Comparison of ENCODE assay signal across 12 cellular contexts in the genomic region with DNA sequence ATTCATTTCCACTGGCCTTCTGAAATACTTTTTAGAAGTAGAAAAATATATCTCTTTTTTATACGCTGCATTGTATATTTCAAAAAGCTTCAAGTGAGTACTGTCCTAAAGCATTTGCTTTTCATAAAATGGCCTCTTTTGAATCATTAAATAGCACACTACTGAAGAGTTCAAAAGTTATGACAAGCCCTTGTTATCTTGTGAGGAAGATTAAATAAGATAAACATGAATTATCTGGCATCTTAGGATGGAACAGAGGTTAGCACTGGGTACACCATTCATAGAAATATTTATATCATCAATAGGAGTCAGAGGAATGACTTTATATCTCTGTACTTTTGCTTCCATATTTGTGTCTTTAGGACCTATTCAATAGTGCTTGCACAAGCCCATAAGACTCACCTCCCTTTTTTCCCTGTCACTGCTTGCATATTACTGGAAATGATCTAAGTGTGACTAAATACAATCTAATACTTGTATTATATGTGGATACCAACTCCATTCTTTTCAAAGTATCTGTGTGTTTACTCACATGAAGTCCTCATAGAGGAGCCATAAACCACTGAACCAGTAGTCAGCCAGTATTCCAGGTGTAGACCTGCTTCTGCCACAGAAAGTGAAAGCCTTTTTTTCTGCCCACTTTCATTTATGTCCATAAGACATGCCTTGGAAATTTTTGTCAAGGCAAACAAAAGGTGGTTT.
DNase-seq lines count a peak whose midpoint lies in the region; ATAC-seq and TF ChIP-seq lines count a peak whose summit lies in the region.
"Had no signal": no experiment of that assay in that cellular context is flagged by ENCODE, and none has a peak within 500 bp of the region (broad histone marks: within the 10 kb centered on the region; RNA-seq: fewer than 3 reads in every experiment).

No MANE protein-coding gene starts in this region.

- DNase-seq in OCI-M1 (lab: John Stamatoyannopoulos, UW) (peak; percentile 14), mammary epithelial cell (peak; percentile 78), mesothelial cell of epicardium (ENCODE audit: low spot score in 2 of 2, unreplicated experiment in 2 of 2) (no peak), thoracic aorta (ENCODE audit: low spot score) (no peak), iPS-NIHi7 (ENCODE audit: extremely low spot score) (no peak), DMS 273 treated with DMSO at 0.1 percent for 48 hours (lab: John Stamatoyannopoulos, UW) (no peak)
- DNase-seq in CD8-positive, alpha-beta T cell, result no peak
- DNase-seq: activated CD8-positive, alpha-beta memory T cell treated with anti-CD3 and anti-CD28 coated beads for 24 hours; NCI-H1417 treated with DMSO at 0.1 percent for 48 hours; NK-92 treated with Interleukin-12 subunit alpha and Interleukin-12 subunit beta, amount 100 ng/mL, for 24 hours had no signal

- BruUV-seq in mammary epithelial cell (replicated peaks; lab: Mats Ljungman, UMichigan), result no TSS peak

- H3K4me2 ChIP-seq in mammary epithelial cell (ENCODE audit: insufficient read depth, low read depth, low read length), result peak overlapping the region; percentile 48

- H3K36me3 Mint-ChIP-seq in mesothelial cell of epicardium, result no peaks in the 10 kb centered on the region
- no peaks in the 10 kb centered on the region for H3K36me3 Mint-ChIP-seq in CD8-positive, alpha-beta T cell
- H3K36me3 Mint-ChIP-seq: activated naive CD4-positive, alpha-beta T cell treated with anti-CD3 and anti-CD28 coated beads, Interleukin-2, amount 50 U/mL, for 72 hours had no signal

- no peaks in the 10 kb centered on the region for H3K9me3 Mint-ChIP-seq in mesothelial cell of epicardium
- no peaks in the 10 kb centered on the region for H3K9me3 Mint-ChIP-seq in CD8-positive, alpha-beta T cell
- H3K9me3 Mint-ChIP-seq: activated naive CD4-positive, alpha-beta T cell treated with anti-CD3 and anti-CD28 coated beads, Interleukin-2, amount 50 U/mL, for 72 hours; T-helper 1 cell treated with Interleukin-12 subunit alpha and Interleukin-12 subunit beta and Interleukin-4 antibody, amounts not matched to agents 30 μg/mL and 1 μg/mL, for 36 hours had no signal

- peaks cover 29% of the 10 kb centered on the region for H3K4me1 ChIP-seq in mammary epithelial cell (ENCODE audit: insufficient read depth, low read length)
- peaks cover 3 to 16% of the 10 kb centered on the region in 2 donors for H3K4me1 ChIP-seq in thoracic aorta (ENCODE audit: control insufficient read depth in 1 of 2, low read depth in 2 of 2)
- no peaks in the 10 kb centered on the region for H3K4me1 ChIP-seq in CD8-positive, alpha-beta T cell (ENCODE audit: insufficient read depth, low read length)

- H3K27ac ChIP-seq in mammary epithelial cell (ENCODE audit: insufficient read depth, low read depth, low read length) (peak overlapping the region; percentile 39), thoracic aorta (peak overlapping the region; percentile 89 to 93)
- H3K27ac ChIP-seq in CD8-positive, alpha-beta T cell (ENCODE audit: low read depth, low read length), result no peak overlapping the region

- 100% methylated on average over 1 of the region's 1 CpG for WGBS in mammary epithelial cell (ENCODE audit: low coverage, missing lambda C conversion rate)

- ATAC-seq in thoracic aorta (ENCODE audit: insufficient number of reproducible peaks, low FRiP score, low read depth), result no peak
- no peak for ATAC-seq in CD8-positive, alpha-beta T cell
- ATAC-seq: activated naive CD4-positive, alpha-beta T cell treated with anti-CD3 and anti-CD28 coated beads, Interleukin-2, amount 50 U/mL, for 72 hours had no signal

- CTCF ChIA-PET in mammary epithelial cell (lab: Charles Lee; ENCODE audit: low non-redundant PET), result no interaction called here
- CTCF ChIA-PET in CD8-positive, alpha-beta T cell (lab: Charles Lee), result no interaction called here

- in situ Hi-C loops in mammary epithelial cell (cut with MboI; ENCODE audit: low sequenced_read_pairs in 2 of 2), result no loop called here

- no peaks in the 10 kb centered on the region for H3K79me2 ChIP-seq in mammary epithelial cell (ENCODE audit: insufficient read depth, low read length)

- no peak overlapping the region for H3K9ac ChIP-seq in mammary epithelial cell (ENCODE audit: insufficient read depth, low read length)

- no peaks in the 10 kb centered on the region for H4K20me1 ChIP-seq in mammary epithelial cell (ENCODE audit: insufficient read depth, low read length)

- no peaks in the 10 kb centered on the region for H3K27me3 Mint-ChIP-seq in mesothelial cell of epicardium (ENCODE audit: low read depth)
- no peaks in the 10 kb centered on the region for H3K27me3 Mint-ChIP-seq in CD8-positive, alpha-beta T cell (ENCODE audit: low read depth)

- peak overlapping the region; percentile 98 for H3K27ac Mint-ChIP-seq in mesothelial cell of epicardium
- no peak overlapping the region for H3K27ac Mint-ChIP-seq in CD8-positive, alpha-beta T cell
- H3K27ac Mint-ChIP-seq: activated naive CD4-positive, alpha-beta T cell treated with anti-CD3 and anti-CD28 coated beads, Interleukin-2, amount 50 U/mL, for 72 hours had no signal

- dilution Hi-C loops in mammary epithelial cell (cut with HindIII; ENCODE audit: low sequenced_read_pairs), result no loop called here

- H3K36me3 ChIP-seq in mammary epithelial cell (ENCODE audit: insufficient read depth, low read length) (no peaks in the 10 kb centered on the region), thoracic aorta (no peaks in the 10 kb centered on the region)
- H3K36me3 ChIP-seq in CD8-positive, alpha-beta T cell (ENCODE audit: insufficient read depth, low read length), result no peaks in the 10 kb centered on the region

- POLR2A ChIA-PET in CD8-positive, alpha-beta T cell (lab: Charles Lee), result no interaction called here

- no peak overlapping the region for H2AFZ ChIP-seq in mammary epithelial cell (ENCODE audit: low read depth, low read length)

- no peaks in the 10 kb centered on the region for H3K27me3 ChIP-seq in mammary epithelial cell (ENCODE audit: insufficient read depth, low read length)
- no peaks in the 10 kb centered on the region for H3K27me3 ChIP-seq in thoracic aorta (replicated peaks; ENCODE audit: insufficient read depth)
- no peaks in the 10 kb centered on the region for H3K27me3 ChIP-seq in CD8-positive, alpha-beta T cell (ENCODE audit: insufficient read depth, low read length)

- intact Hi-C loops in mammary epithelial cell (cut with micrococcal nuclease), result loop anchor here (2.0 to 5.0 kb wide), 2 partner anchors 211 to 253 kb away; no protein-coding TSS in a partner anchor
- intact Hi-C loops in CD8-positive, alpha-beta T cell (cut with DNase I, micrococcal nuclease), result no loop called here

- no peaks in the 10 kb centered on the region for H3K9me3 ChIP-seq in mammary epithelial cell (replicated peaks; ENCODE audit: insufficient read depth, low read length)
- no peaks in the 10 kb centered on the region for H3K9me3 ChIP-seq in thoracic aorta
- no peaks in the 10 kb centered on the region for H3K9me3 ChIP-seq in CD8-positive, alpha-beta T cell (ENCODE audit: low read length)

- no peak overlapping the region for H3K4me3 ChIP-seq in mammary epithelial cell (replicated peaks in 1 of 3; ENCODE audit: insufficient read depth in 1 of 3, low read depth in 2 of 3, low read length in 3 of 3)
- no peak overlapping the region for H3K4me3 ChIP-seq in thoracic aorta
- H3K4me3 ChIP-seq in CD8-positive, alpha-beta T cell (ENCODE audit: low read depth, low read length), result no peak overlapping the region

- TF ChIP-seq CTCF in mammary epithelial cell (conservative IDR thresholded peaks at IDR 0.05 in 1 of 2, IDR thresholded peaks at IDR 0.05 in 1 of 2; ENCODE audit: extremely low read depth in 1 of 2, insufficient read depth in 1 of 2, low read depth in 1 of 2, low read length in 2 of 2) (no peak), mesothelial cell of epicardium (IDR thresholded peaks at IDR 0.05; ENCODE audit: unreplicated experiment) (no peak), thoracic aorta (IDR thresholded peaks at IDR 0.05) (no peak)
- no peak for TF ChIP-seq CTCF in CD8-positive, alpha-beta T cell (IDR thresholded peaks at IDR 0.05)

- no peak overlapping the region for H3K4me3 Mint-ChIP-seq in mesothelial cell of epicardium
- H3K4me3 Mint-ChIP-seq in CD8-positive, alpha-beta T cell, result no peak overlapping the region
- H3K4me3 Mint-ChIP-seq: T-helper 1 cell treated with Interleukin-12 subunit alpha and Interleukin-12 subunit beta and Interleukin-4 antibody, amounts not matched to agents 30 μg/mL and 1 μg/mL, for 36 hours had no signal

- peaks cover 69% of the 10 kb centered on the region for H3K4me1 Mint-ChIP-seq in mesothelial cell of epicardium
- no peaks in the 10 kb centered on the region for H3K4me1 Mint-ChIP-seq in CD8-positive, alpha-beta T cell (ENCODE audit: low read depth)

Comparison
In these comparisons a context has a peak if more than half of its experiments do, and no peak if none do; other contexts are left out.
1. DNase-seq: peak in OCI-M1 (single experiment) and mammary epithelial cell (single experiment); none in mesothelial cell of epicardium (0 of 2), thoracic aorta (single experiment), iPS-NIHi7 (single experiment), CD8-positive, alpha-beta T cell (0 of 7) and DMS 273 treated with DMSO at 0.1 percent for 48 hours (single experiment).